Comparison of ENCODE assay signal across 8 cellular contexts in genomic region chr19:10516671-10517286, GRCh38. TPM values are rescaled to one million over a fixed set of nuclear protein-coding genes. Genes with fewer than 3 reads are reported as not detected.
DNase-seq lines count a peak whose midpoint lies in the region; ATAC-seq, FAIRE-seq and TF ChIP-seq lines count a peak whose summit lies in the region.

No MANE protein-coding gene starts in this region.

- H3K27me3 Mint-ChIP-seq in naive thymus-derived CD4-positive, alpha-beta T cell: peaks cover 49 to 69% (median 53%) of the 10 kb centered on the region in 5 donors

- peaks cover 27% of the 10 kb centered on the region for H3K27me3 ChIP-seq in BJ (ENCODE audit: control insufficient read depth, insufficient read depth, low read length)
- peaks cover 0 to 17% of the 10 kb centered on the region in 2 donors for H3K27me3 ChIP-seq in naive thymus-derived CD4-positive, alpha-beta T cell (ENCODE audit: control insufficient read depth in 2 of 2, insufficient read depth in 2 of 2, low read length in 2 of 2)

- H3K4me3 Mint-ChIP-seq in naive thymus-derived CD4-positive, alpha-beta T cell: peak overlapping the region; percentile 18 to 81 (median 65)

- CTCF ChIA-PET in BJ (lab: Yijun Ruan, JAX): interaction anchor here (1.0 to 1.7 kb wide), 6 partner anchors 9 to 64 kb away, joined by 3 to 6 read pairs (median 5); no protein-coding TSS in a partner anchor
- CTCF ChIA-PET in HEK293 (lab: Yijun Ruan, JAX): interaction anchor here (0.6 to 2.2 kb wide), 8 partner anchors 9 to 348 kb away, joined by 3 to 6 read pairs (median 3); partner anchors contain the start of gene CDKN2D
- CTCF ChIA-PET in naive thymus-derived CD4-positive, alpha-beta T cell (lab: Charles Lee): no interaction called here

- intact Hi-C loops in naive thymus-derived CD4-positive, alpha-beta T cell (cut with micrococcal nuclease): no loop called here

- no peak overlapping the region for H3K27ac ChIP-seq in HEK293 (ENCODE audit: extremely low read depth, low read depth, low read length)
- H3K27ac ChIP-seq in naive thymus-derived CD4-positive, alpha-beta T cell (ENCODE audit: low read depth, low read length): no peak overlapping the region

- DNase-seq in BJ (ENCODE audit: low read depth) (no peak), cardiac fibroblast (ENCODE audit: low read depth in 2 of 2) (peak in 1 of 2 donors; percentile 19), germinal center (ENCODE audit: low spot score) (no peak), D721Med (ENCODE audit: insufficient read length, low spot score) (no peak), activated gamma-delta T cell treated with Interleukin-2 at 50 U/mL for 16 hours (no peak)
- DNase-seq in naive thymus-derived CD4-positive, alpha-beta T cell: no peak

- peaks cover 18 to 43% (median 30%) of the 10 kb centered on the region in 7 donors for H3K4me1 Mint-ChIP-seq in naive thymus-derived CD4-positive, alpha-beta T cell

- H3K9me3 Mint-ChIP-seq in naive thymus-derived CD4-positive, alpha-beta T cell: peaks cover 0 to 2% (median 0%) of the 10 kb centered on the region in 11 donors

- peaks cover 3% of the 10 kb centered on the region; the same call in 1 of the 2 replicates for H3K4me1 ChIP-seq in HEK293 (ENCODE audit: control insufficient read depth, insufficient read depth, low read length)
- peaks cover 11 to 36% of the 10 kb centered on the region in 2 donors for H3K4me1 ChIP-seq in naive thymus-derived CD4-positive, alpha-beta T cell (ENCODE audit: control insufficient read depth in 2 of 2, insufficient read depth in 2 of 2, low read length in 2 of 2)

- no peak for FAIRE-seq in D721Med (lab: Jason Lieb, UNC)

- POLR2A ChIA-PET in BJ (lab: Charles Lee): no interaction called here
- POLR2A ChIA-PET in HEK293 (lab: Yijun Ruan, JAX): interaction anchor here (0.7 to 1.0 kb wide), 2 partner anchors 11 to 35 kb away, joined by 3 read pairs; no protein-coding TSS in a partner anchor
- POLR2A ChIA-PET in naive thymus-derived CD4-positive, alpha-beta T cell (lab: Charles Lee): interaction anchor here (1.8 kb wide), 1 partner anchor 49 kb away, joined by 4 read pairs; the partner anchor contains the start of gene KRI1

- peaks cover 0 to 6% (median 1%) of the 10 kb centered on the region in 5 donors for H3K36me3 Mint-ChIP-seq in naive thymus-derived CD4-positive, alpha-beta T cell

- H3K9me3 ChIP-seq in HEK293 (ENCODE audit: control insufficient read depth, insufficient read depth, low read depth, low read length): no peaks in the 10 kb centered on the region
- H3K9me3 ChIP-seq in naive thymus-derived CD4-positive, alpha-beta T cell (ENCODE audit: control insufficient read depth in 2 of 3, low read length in 3 of 3): no peaks in the 10 kb centered on the region

- no peak for TF ChIP-seq CTCF in BJ (IDR thresholded peaks at IDR 0.05; ENCODE audit: insufficient read depth, low read depth, low read length)
- no peak for TF ChIP-seq CTCF in HEK293 (tag by site-specific recombination; IDR thresholded peaks at IDR 0.05)
- no peak for TF ChIP-seq CTCF in cardiac fibroblast (IDR thresholded peaks at IDR 0.05; ENCODE audit: low read depth, low read length)
- TF ChIP-seq CTCF in D721Med (IDR thresholded peaks at IDR 0.05; ENCODE audit: insufficient read depth, missing control alignments): no peak

- ATAC-seq in naive thymus-derived CD4-positive, alpha-beta T cell: no peak
- no peak for ATAC-seq in HG03378 (IDR thresholded peaks at IDR 0.05; ENCODE audit: unreplicated experiment)

- H3K4me3 ChIP-seq in BJ (ENCODE audit: low read depth, low read length) (peak overlapping the region; percentile 30), HEK293 (ENCODE audit: low read depth, low read length) (peak overlapping the region; percentile 53), cardiac fibroblast (replicated peaks in 1 of 2; ENCODE audit: low read depth in 2 of 2, low read length in 2 of 2) (peak overlapping the region; percentile 46 to 56)
- peak overlapping the region; percentile 43 for H3K4me3 ChIP-seq in naive thymus-derived CD4-positive, alpha-beta T cell (ENCODE audit: low read length)

- no peaks in the 10 kb centered on the region for H3K36me3 ChIP-seq in BJ (ENCODE audit: control insufficient read depth, insufficient read depth, low read length)
- peaks cover 0 to 8% of the 10 kb centered on the region in 2 experiments; a peak in 1 of 3 replicates for H3K36me3 ChIP-seq in HEK293 (ENCODE audit: control insufficient read depth in 2 of 2, insufficient read depth in 1 of 2, low read length in 2 of 2)
- no peaks in the 10 kb centered on the region for H3K36me3 ChIP-seq in naive thymus-derived CD4-positive, alpha-beta T cell (ENCODE audit: control insufficient read depth in 2 of 3, insufficient read depth in 3 of 3, low read length in 3 of 3)

- peak overlapping the region in 2 of 9 donors; percentile 31 to 46 for H3K27ac Mint-ChIP-seq in naive thymus-derived CD4-positive, alpha-beta T cell

TF ChIP-seq in HEK293, 187 proteins besides CTCF, POLR2A, EP300 and RAD21:
- TF ChIP-seq ZNF600 (tag by site-specific recombination; IDR thresholded peaks at IDR 0.05) (peak; percentile 10; the same call in 1 of the 2 replicates), GLIS2 (tag by site-specific recombination; IDR thresholded peaks at IDR 0.05) (peak; percentile 15), PATZ1 (tag by site-specific recombination; IDR thresholded peaks at IDR 0.05) (peak; percentile 11), ZNF157 (tag by site-specific recombination; IDR thresholded peaks at IDR 0.05) (no peak)

RNA-seq across cellular contexts. Expression of gene S1PR5, which starts 0.5 kb away (rescaled TPM):
- 0.23 and 0.40 TPM in 2 replicates for polyA plus RNA-seq in BJ (2011; rRNA removed)
- polyA minus RNA-seq in BJ (2011; rRNA and poly(A)+ RNA removed): 0.14 and 0.21 TPM in 2 replicates
- total RNA-seq in naive thymus-derived CD4-positive, alpha-beta T cell: 10 to 100 TPM in 1 of 5 experiments, 1 to 10 TPM in 1, under 1 TPM in 2, not detected in 1; 0.51 to 22.0 (median 3.5) TPM
- under 1 TPM; 0.53 to 0.55 TPM for polyA plus RNA-seq in naive thymus-derived CD4-positive, alpha-beta T cell

RNA-seq across cellular contexts. Expression of gene KEAP1, which starts 13.6 kb away (rescaled TPM):
- polyA plus RNA-seq in BJ (2011; rRNA removed): 47.3 and 114 TPM in 2 replicates
- polyA minus RNA-seq in BJ (2011; rRNA and poly(A)+ RNA removed): 73.1 and 104 TPM in 2 replicates
- 10 to 100 TPM; 12.9 to 83.6 (median 31.4) TPM for total RNA-seq in naive thymus-derived CD4-positive, alpha-beta T cell
- polyA plus RNA-seq in naive thymus-derived CD4-positive, alpha-beta T cell: 10 to 100 TPM; 21.9 to 37.7 TPM

RNA-seq across cellular contexts. Expression of gene ATG4D, which starts 26.9 kb away (rescaled TPM):
- polyA plus RNA-seq in BJ (2011; rRNA removed): 6.8 and 13.0 TPM in 2 replicates
- polyA minus RNA-seq in BJ (2011; rRNA and poly(A)+ RNA removed): 10.0 and 17.1 TPM in 2 replicates
- total RNA-seq in naive thymus-derived CD4-positive, alpha-beta T cell: 10 to 100 TPM; 41.7 to 70.3 (median 56.7) TPM
- polyA plus RNA-seq in naive thymus-derived CD4-positive, alpha-beta T cell: 10 to 100 TPM; 12.9 to 21.8 TPM

RNA-seq across cellular contexts. Expression of gene KRI1, which starts 49.0 kb away (rescaled TPM):
- 8.4 and 10.0 TPM in 2 replicates for polyA plus RNA-seq in BJ (2011; rRNA removed)
- polyA minus RNA-seq in BJ (2011; rRNA and poly(A)+ RNA removed): 4.3 and 5.4 TPM in 2 replicates
- 10 to 100 TPM; 48.4 to 84.1 (median 60.4) TPM for total RNA-seq in naive thymus-derived CD4-positive, alpha-beta T cell
- polyA plus RNA-seq in naive thymus-derived CD4-positive, alpha-beta T cell: 10 to 100 TPM; 13.7 to 47.6 TPM

RNA-seq across cellular contexts. Expression of gene CDKN2D, which starts 52.0 kb away (rescaled TPM):
- 8.7 and 15.5 TPM in 2 replicates for polyA plus RNA-seq in BJ (2011; rRNA removed)
- 2.8 and 5.5 TPM in 2 replicates for polyA minus RNA-seq in BJ (2011; rRNA and poly(A)+ RNA removed)
- total RNA-seq in naive thymus-derived CD4-positive, alpha-beta T cell: 10 to 100 TPM; 20.5 to 73.9 (median 47.5) TPM
- polyA plus RNA-seq in naive thymus-derived CD4-positive, alpha-beta T cell: 100 to 1,000 TPM in 1 of 2 donors, 10 to 100 TPM in 1; 72.9 to 102 TPM
